ENCODE assay signal across 14 cellular contexts in genomic region chr3:189308594-189308993, GRCh38.
A peak's percentile ranks its signal among the peaks of the same experiment; 100 is the strongest.
DNase-seq lines count a peak whose midpoint lies in the region; ATAC-seq and TF ChIP-seq lines count a peak whose summit lies in the region.
"Had no signal": no experiment of that assay in that cellular context is flagged by ENCODE, and none has a peak within 500 bp of the region (broad histone marks: within the 10 kb centered on the region; RNA-seq: fewer than 3 reads in every experiment).

No MANE protein-coding gene starts in this region.

- H3K27ac ChIP-seq in smooth muscle cell (ENCODE audit: low read depth): peak overlapping the region; percentile 85
- H3K27ac ChIP-seq: testis had no signal

- H3K4me3 ChIP-seq in smooth muscle cell: no peak overlapping the region
- H3K4me3 ChIP-seq: testis had no signal

- H3K36me3 ChIP-seq in smooth muscle cell (ENCODE audit: low read depth): no peaks in the 10 kb centered on the region

- no peak overlapping the region for H3K9ac ChIP-seq in smooth muscle cell (ENCODE audit: low read depth)

- H3K27me3 Mint-ChIP-seq in activated T-cell treated with anti-CD3 and anti-CD28 coated beads, Interleukin-2, amount 50 U/mL, for 72 hours (ENCODE audit: low read depth): no peaks in the 10 kb centered on the region
- H3K27me3 Mint-ChIP-seq in activated T-helper 17 cell treated with anti-CD3 and anti-CD28 coated beads, Interleukin-2, amount 50 U/mL, for 72 hours: no peaks in the 10 kb centered on the region
- H3K27me3 Mint-ChIP-seq: activated naive CD8-positive, alpha-beta T cell had no signal

- H3K4me1 ChIP-seq in smooth muscle cell (ENCODE audit: low read depth): peaks cover 15% of the 10 kb centered on the region
- H3K4me1 ChIP-seq: testis had no signal

- TF ChIP-seq CTCF in smooth muscle cell (IDR thresholded peaks at IDR 0.05; ENCODE audit: borderline replicate concordance, insufficient read depth, poor library complexity, severe bottlenecking): no peak

- peak overlapping the region; percentile 98 for H3K27ac Mint-ChIP-seq in activated T-cell treated with anti-CD3 and anti-CD28 coated beads, Interleukin-2, amount 50 U/mL, for 72 hours
- H3K27ac Mint-ChIP-seq in activated T-helper 17 cell treated with anti-CD3 and anti-CD28 coated beads, Interleukin-2, amount 50 U/mL, for 72 hours: peak overlapping the region; percentile 80

- H4K20me1 ChIP-seq in smooth muscle cell (ENCODE audit: low read depth): no peaks in the 10 kb centered on the region

- H3K4me2 ChIP-seq in smooth muscle cell: peak overlapping the region; percentile 76

- peaks cover 66% of the 10 kb centered on the region for H3K4me1 Mint-ChIP-seq in activated T-cell treated with anti-CD3 and anti-CD28 coated beads, Interleukin-2, amount 50 U/mL, for 72 hours (ENCODE audit: low read depth)
- peaks cover 13% of the 10 kb centered on the region for H3K4me1 Mint-ChIP-seq in activated T-helper 17 cell treated with anti-CD3 and anti-CD28 coated beads, Interleukin-2, amount 50 U/mL, for 72 hours

- no peaks in the 10 kb centered on the region for H3K27me3 ChIP-seq in smooth muscle cell (ENCODE audit: low read depth)
- H3K27me3 ChIP-seq: testis had no signal

- H2AFZ ChIP-seq in smooth muscle cell (ENCODE audit: low read depth): no peak overlapping the region

- no peaks in the 10 kb centered on the region for H3K9me3 ChIP-seq in smooth muscle cell (replicated peaks; ENCODE audit: low read depth)
- H3K9me3 ChIP-seq: testis had no signal

- H3K36me3 Mint-ChIP-seq in activated T-cell treated with anti-CD3 and anti-CD28 coated beads, Interleukin-2, amount 50 U/mL, for 72 hours (ENCODE audit: insufficient read depth in 2 of 2): peaks cover 9 to 15% of the 10 kb centered on the region in 2 donors
- H3K36me3 Mint-ChIP-seq in activated T-helper 17 cell treated with anti-CD3 and anti-CD28 coated beads, Interleukin-2, amount 50 U/mL, for 72 hours (ENCODE audit: low read depth): peaks cover 20% of the 10 kb centered on the region
- H3K36me3 Mint-ChIP-seq: activated naive CD8-positive, alpha-beta T cell had no signal

- H3K4me3 Mint-ChIP-seq in activated T-cell treated with anti-CD3 and anti-CD28 coated beads, Interleukin-2, amount 50 U/mL, for 72 hours: peak overlapping the region; percentile 83 to 93
- peak overlapping the region; percentile 67 for H3K4me3 Mint-ChIP-seq in activated T-helper 17 cell treated with anti-CD3 and anti-CD28 coated beads, Interleukin-2, amount 50 U/mL, for 72 hours
- H3K4me3 Mint-ChIP-seq: activated naive CD8-positive, alpha-beta T cell had no signal

- no peak for DNase-seq in activated T-cell treated with anti-CD3 and anti-CD28 coated beads, Interleukin-2, amount 50 U/mL, for 72 hours
- DNase-seq in activated T-cell treated with anti-CD3 and anti-CD28 coated beads, Interleukin-2, amount 50 U/mL, for 48 hours: no peak
- DNase-seq in NCI-H1436 (lab: John Stamatoyannopoulos, UW) (peak; percentile 71), smooth muscle cell (lab: John Stamatoyannopoulos, UW; ENCODE audit: unreplicated experiment) (no peak), OCI-M2 (lab: John Stamatoyannopoulos, UW; ENCODE audit: unreplicated experiment) (no peak), NCI-H128 (lab: John Stamatoyannopoulos, UW; ENCODE audit: unreplicated experiment) (no peak)
- DNase-seq: left ventricle myocardium superior; NCI-H2029; NCI-H748 treated with DMSO at 0.1 percent for 48 hours; stimulated activated CD4-positive, alpha-beta T cell treated with anti-CD3 and anti-CD28 coated beads, Interleukin-2, amount 100 ng/mL, for 48 hours; testis had no signal

- H3K9me3 Mint-ChIP-seq in activated T-cell treated with anti-CD3 and anti-CD28 coated beads, Interleukin-2, amount 50 U/mL, for 72 hours: no peaks in the 10 kb centered on the region
- peaks cover 5% of the 10 kb centered on the region for H3K9me3 Mint-ChIP-seq in activated T-helper 17 cell treated with anti-CD3 and anti-CD28 coated beads, Interleukin-2, amount 50 U/mL, for 72 hours

- ATAC-seq in activated T-cell treated with anti-CD3 and anti-CD28 coated beads, Interleukin-2, amount 50 U/mL, for 72 hours (replicated peaks in 1 of 2): no peak
- ATAC-seq in activated T-helper 17 cell treated with anti-CD3 and anti-CD28 coated beads, Interleukin-2, amount 50 U/mL, for 72 hours (replicated peaks): no peak
- ATAC-seq: left ventricle myocardium superior, Panc1 had no signal

- H3K79me2 ChIP-seq in smooth muscle cell (ENCODE audit: low read depth): no peaks in the 10 kb centered on the region

- H3F3A ChIP-seq in smooth muscle cell (ENCODE audit: low read depth): peaks cover 6% of the 10 kb centered on the region
